ENCODE assay signal across 20 cellular contexts in the genomic region with DNA sequence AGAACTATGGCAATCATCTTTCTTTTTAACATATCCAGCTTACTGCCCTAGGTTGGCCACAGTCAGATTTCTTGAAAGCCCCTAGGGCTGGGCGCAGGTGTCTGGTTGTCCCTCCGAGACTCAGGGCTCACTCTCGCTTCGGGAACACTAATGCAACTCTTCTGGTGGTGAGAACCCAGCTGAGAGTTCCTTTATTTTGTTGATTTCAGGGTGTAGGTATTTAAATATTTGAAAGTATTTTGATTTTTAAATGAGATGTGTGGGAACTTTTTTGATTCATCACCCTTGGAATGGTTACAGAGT. TPM values are rescaled to one million over a fixed set of nuclear protein-coding genes. Genes with fewer than 3 reads are reported as not detected.
A peak's percentile ranks its signal among the peaks of the same experiment; 100 is the strongest.
DNase-seq lines count a peak whose midpoint lies in the region; ATAC-seq lines count a peak whose summit lies in the region.
"Had no signal": no experiment of that assay in that cellular context is flagged by ENCODE, and none has a peak within 500 bp of the region (broad histone marks: within the 10 kb centered on the region; RNA-seq: fewer than 3 reads in every experiment).

No MANE protein-coding gene starts in this region.

- no peak overlapping the region for H3K9ac ChIP-seq in iPS-20b (ENCODE audit: low read depth, low read length)
- H3K9ac ChIP-seq: neural progenitor cell had no signal

- H3K27ac ChIP-seq in iPS-20b (ENCODE audit: low read length) = no peak overlapping the region
- H3K27ac ChIP-seq: neural progenitor cell, psoas muscle, thoracic aorta had no signal

- H3K9me3 Mint-ChIP-seq in activated naive CD4-positive, alpha-beta T cell treated with anti-CD3 and anti-CD28 coated beads, Interleukin-2, amount 50 U/mL, for 72 hours = no peaks in the 10 kb centered on the region
- no peaks in the 10 kb centered on the region for H3K9me3 Mint-ChIP-seq in T-cell
- H3K9me3 Mint-ChIP-seq: neural progenitor cell had no signal

- POLR2A ChIA-PET in T-cell (lab: Charles Lee) = no interaction called here

- ATAC-seq in activated naive CD4-positive, alpha-beta T cell treated with anti-CD3 and anti-CD28 coated beads, Interleukin-2, amount 50 U/mL, for 72 hours = no peak
- ATAC-seq in T-cell (replicated peaks in 1 of 4) = peak in 1 of 4 experiments; percentile 21
- ATAC-seq in GM18873 (IDR thresholded peaks at IDR 0.05; ENCODE audit: low FRiP score, unreplicated experiment) = no peak
- ATAC-seq: left cardiac atrium, psoas muscle had no signal

- peak overlapping the region in 2 of 3 donors; percentile 60 to 73 for H3K4me3 Mint-ChIP-seq in T-cell
- H3K4me3 Mint-ChIP-seq: neural progenitor cell had no signal

- peak overlapping the region; percentile 10 to 87 for H3K27ac Mint-ChIP-seq in activated naive CD4-positive, alpha-beta T cell treated with anti-CD3 and anti-CD28 coated beads, Interleukin-2, amount 50 U/mL, for 72 hours
- peak overlapping the region; percentile 62 to 91 for H3K27ac Mint-ChIP-seq in T-cell

- no peaks in the 10 kb centered on the region for H3K36me3 Mint-ChIP-seq in activated naive CD4-positive, alpha-beta T cell treated with anti-CD3 and anti-CD28 coated beads, Interleukin-2, amount 50 U/mL, for 72 hours
- H3K36me3 Mint-ChIP-seq in T-cell = no peaks in the 10 kb centered on the region
- H3K36me3 Mint-ChIP-seq: neural progenitor cell had no signal

- peak overlapping the region; percentile 26; the same call in 1 of the 2 replicates for H3K4me3 ChIP-seq in iPS-20b (ENCODE audit: low read length)
- H3K4me3 ChIP-seq: neural progenitor cell, psoas muscle, smooth muscle cell, thoracic aorta had no signal

- CTCF ChIA-PET in T-cell (lab: Charles Lee) = interaction anchor here in 1 of 2 donors (2.4 kb wide), 1 partner anchor 21 kb away, joined by 11 read pairs; no protein-coding TSS in a partner anchor

- no peaks in the 10 kb centered on the region for H3K27me3 Mint-ChIP-seq in T-cell

- peaks cover 98 to 99% (median 99%) of the 10 kb centered on the region in 3 donors for H3K4me1 Mint-ChIP-seq in T-cell

- no peaks in the 10 kb centered on the region for H3K9me3 ChIP-seq in iPS-20b (ENCODE audit: insufficient read depth, low read depth, low read length)
- H3K9me3 ChIP-seq: psoas muscle, thoracic aorta had no signal

- H3K36me3 ChIP-seq in iPS-20b (ENCODE audit: insufficient read depth, low read depth, low read length) = no peaks in the 10 kb centered on the region
- H3K36me3 ChIP-seq: neural progenitor cell, thoracic aorta had no signal

- no peak for DNase-seq in activated naive CD4-positive, alpha-beta T cell treated with anti-CD3 and anti-CD28 coated beads, Interleukin-2, amount 50 U/mL, for 72 hours (ENCODE audit: low spot score in 2 of 2)
- DNase-seq in activated naive CD4-positive, alpha-beta T cell treated with Interleukin-2 at 50 U/mL for 16 hours = no peak
- DNase-seq in T-cell = no peak
- DNase-seq in H4 (ENCODE audit: low spot score) = no peak
- no peak for DNase-seq in epidermal melanocyte (ENCODE audit: insufficient read length, low spot score)
- DNase-seq: activated gamma-delta T cell; COR-L47; effector memory CD4-positive, alpha-beta T cell; left cardiac atrium; mesendoderm; MV-4-11; NCI-H2029; NCI-H446 treated with DMSO at 0.1 percent for 48 hours; NK-92 treated with Interleukin-12 subunit alpha and Interleukin-12 subunit beta, amount 100 ng/mL, for 24 hours; psoas muscle had no signal

- peaks cover 33% of the 10 kb centered on the region for H3K4me1 ChIP-seq in iPS-20b (ENCODE audit: insufficient read depth, low read length)

- H3K27me3 ChIP-seq in iPS-20b (ENCODE audit: insufficient read depth, low read length) = no peaks in the 10 kb centered on the region
- H3K27me3 ChIP-seq: neural progenitor cell had no signal

RNA-seq across cellular contexts. Expression of a gene that starts 40.7 kb away (rescaled TPM):
- 10 to 100 TPM; 46.6 to 48.1 TPM for total RNA-seq in activated naive CD4-positive, alpha-beta T cell treated with anti-CD3 and anti-CD28 coated beads, Interleukin-2, amount 50 U/mL, for 72 hours
- total RNA-seq in T-cell = 100 to 1,000 TPM; 126 to 153 (median 136) TPM
- 11.0 and 11.2 TPM in 2 replicates for total RNA-seq in H4 (2014; rRNA removed; shearing (Covaris generic))
